8 cellular contexts compared by ENCODE assay signal in genomic region chr2:33395660-33396249, GRCh38.
DNase-seq lines count a peak whose midpoint lies in the region; TF ChIP-seq lines count a peak whose summit lies in the region.

No MANE protein-coding gene starts in this region.

- no peaks in the 10 kb centered on the region for H3K27me3 Mint-ChIP-seq in neural crest cell (ENCODE audit: low read depth)

- DNase-seq in NCI-H1092 treated with DMSO at 0.1 percent for 48 hours (lab: John Stamatoyannopoulos, UW) (peak; percentile 0), NCI-H1092 (lab: John Stamatoyannopoulos, UW) (no peak), Karpas-422 (peak; percentile 81), epithelial cell of proximal tubule (ENCODE audit: low read depth) (no peak), neural crest cell (ENCODE audit: low read depth, low spot score) (peak; percentile 51), NCI-H2081 (lab: John Stamatoyannopoulos, UW) (no peak), NCI-H774 (lab: John Stamatoyannopoulos, UW) (no peak)
- DNase-seq in activated CD4-positive, alpha-beta T cell treated with anti-CD3 and anti-CD28 coated beads for 48 hours: peak; percentile 72

- no peaks in the 10 kb centered on the region for H3K9me3 ChIP-seq in Karpas-422 (ENCODE audit: low read length)

- H3K4me1 Mint-ChIP-seq in neural crest cell: peaks cover 8% of the 10 kb centered on the region

- H3K9me3 Mint-ChIP-seq in neural crest cell: peaks cover 5% of the 10 kb centered on the region

- no peaks in the 10 kb centered on the region for H3K79me2 ChIP-seq in Karpas-422 (ENCODE audit: low read length)

- H2AFZ ChIP-seq in Karpas-422 (ENCODE audit: low read length): no peak overlapping the region

- no peak overlapping the region for H3K4me3 ChIP-seq in Karpas-422 (ENCODE audit: low read length)
- H3K4me3 ChIP-seq in epithelial cell of proximal tubule (ENCODE audit: low read depth, low read length): no peak overlapping the region

- H3K36me3 ChIP-seq in Karpas-422 (ENCODE audit: insufficient read depth, low read length): no peaks in the 10 kb centered on the region

- H3K4me2 ChIP-seq in Karpas-422 (ENCODE audit: low read depth, low read length, poor library complexity, severe bottlenecking): no peak overlapping the region

- peaks cover 6% of the 10 kb centered on the region for H3K36me3 Mint-ChIP-seq in neural crest cell (ENCODE audit: low read depth)

- H3K4me1 ChIP-seq in Karpas-422 (ENCODE audit: low read length): no peaks in the 10 kb centered on the region

- H3K27me3 ChIP-seq in Karpas-422 (ENCODE audit: low read length): no peaks in the 10 kb centered on the region

- H3K27ac ChIP-seq in Karpas-422 (ENCODE audit: low read length): no peak overlapping the region

- TF ChIP-seq CTCF in epithelial cell of proximal tubule (conservative IDR thresholded peaks at IDR 0.05; ENCODE audit: low read depth, low read length) (peak; percentile 79), neural crest cell (conservative IDR thresholded peaks at IDR 0.05) (peak; percentile 72)

- H3K4me3 Mint-ChIP-seq in neural crest cell: no peak overlapping the region

- no peak overlapping the region for H3K9ac ChIP-seq in Karpas-422 (ENCODE audit: low read length)

- no peaks in the 10 kb centered on the region for H3K9me2 ChIP-seq in Karpas-422 (replicated peaks; ENCODE audit: insufficient read depth, low read length)

- no peaks in the 10 kb centered on the region for H4K20me1 ChIP-seq in Karpas-422 (ENCODE audit: insufficient read depth, low read depth, low read length)

- H3K27ac Mint-ChIP-seq in neural crest cell (ENCODE audit: unreplicated experiment): no peak overlapping the region

Comparison
In these comparisons a context has a peak if more than half of its experiments do, and no peak if none do; other contexts are left out.
1. DNase-seq: peak in NCI-H1092 treated with DMSO at 0.1 percent for 48 hours (single experiment), Karpas-422 (single experiment), activated CD4-positive, alpha-beta T cell treated with anti-CD3 and anti-CD28 coated beads for 48 hours (single experiment) and neural crest cell (single experiment); none in NCI-H1092 (single experiment), epithelial cell of proximal tubule (single experiment), NCI-H2081 (0 of 2) and NCI-H774 (single experiment).